20 cellular contexts compared by ENCODE assay signal in the genomic region with DNA sequence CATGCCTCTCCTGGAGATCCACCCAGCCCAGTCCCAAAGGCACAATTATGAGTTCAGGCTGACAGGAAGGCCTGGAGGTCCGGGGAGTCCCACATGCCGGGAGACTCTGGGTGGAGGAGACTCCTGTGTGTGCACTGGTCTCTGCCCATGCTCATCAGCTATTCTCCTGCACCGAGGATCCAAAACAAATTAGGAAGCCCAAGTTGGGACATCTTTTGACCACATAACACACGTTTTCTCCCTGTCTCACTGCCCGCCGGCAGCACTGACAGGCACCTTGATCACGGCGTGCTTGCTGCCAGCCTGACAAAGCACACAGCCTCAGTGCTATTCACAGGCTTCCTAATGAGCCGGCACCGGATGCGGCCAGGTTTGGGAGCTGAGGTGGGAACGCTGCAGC.
DNase-seq lines count a peak whose midpoint lies in the region; ATAC-seq and TF ChIP-seq lines count a peak whose summit lies in the region.
"Had no signal": no experiment of that assay in that cellular context is flagged by ENCODE, and none has a peak within 500 bp of the region (broad histone marks: within the 10 kb centered on the region; RNA-seq: fewer than 3 reads in every experiment).

No MANE protein-coding gene starts in this region.

- no peak overlapping the region for H3K27ac ChIP-seq in coronary artery
- no peak overlapping the region for H3K27ac ChIP-seq in gastrocnemius medialis
- H3K27ac ChIP-seq in GM23338 (ENCODE audit: low read depth) = no peak overlapping the region
- H3K27ac ChIP-seq: 22Rv1; A549; BLaER1 treated with 17β-estradiol and CSF1 and Interleukin-3, amounts not matched to agents 10 nM and 100 nM; C4-2B had no signal

- no peaks in the 10 kb centered on the region for H3K27me3 Mint-ChIP-seq in osteocyte (ENCODE audit: unreplicated experiment)
- H3K27me3 Mint-ChIP-seq in GM23338 (ENCODE audit: insufficient read depth, low read depth, poor library complexity) = no peaks in the 10 kb centered on the region
- H3K27me3 Mint-ChIP-seq: B cell; CD4-positive, alpha-beta T cell had no signal

- H3K27me3 ChIP-seq in gastrocnemius medialis = no peaks in the 10 kb centered on the region
- H3K27me3 ChIP-seq in GM23338 (ENCODE audit: insufficient read depth) = no peaks in the 10 kb centered on the region
- H3K27me3 ChIP-seq: BLaER1 treated with 17β-estradiol and CSF1 and Interleukin-3, amounts not matched to agents 10 nM and 100 nM had no signal

- H2AFZ ChIP-seq in GM23338 = no peak overlapping the region

- DNase-seq in coronary artery (ENCODE audit: low spot score) (peak; percentile 56), islet precursor cell (peak; percentile 42), left lobe of liver (ENCODE audit: low spot score) (peak; percentile 18), osteocyte (ENCODE audit: extremely low spot score, unreplicated experiment) (peak; percentile 68), gastrocnemius medialis (no peak), GM23338 (ENCODE audit: low spot score) (no peak), T-helper 2 cell (no peak)
- no peak for DNase-seq in stimulated activated effector memory CD8-positive, alpha-beta T cell treated with anti-CD3 and anti-CD28 coated beads, Interleukin-12 subunit alpha, Interleukin-12 subunit beta, amount 100 ng/mL, for 72 hours (ENCODE audit: low spot score in 2 of 2)
- DNase-seq: AML-193; Caco-2; Calu3; CD4-positive, alpha-beta T cell; CD8-positive, alpha-beta T cell; DMS79 treated with DMSO at 0.1 percent for 48 hours; GF-D8 had no signal

- no peak overlapping the region for H3K4me3 Mint-ChIP-seq in osteocyte (ENCODE audit: unreplicated experiment)
- no peak overlapping the region for H3K4me3 Mint-ChIP-seq in stimulated activated effector memory CD8-positive, alpha-beta T cell treated with anti-CD3 and anti-CD28 coated beads, Interleukin-12 subunit alpha, Interleukin-12 subunit beta, amount 100 ng/mL, for 72 hours
- no peak overlapping the region for H3K4me3 Mint-ChIP-seq in GM23338
- H3K4me3 Mint-ChIP-seq: B cell; CD4-positive, alpha-beta T cell; CD8-positive, alpha-beta T cell had no signal

- H3K9me3 Mint-ChIP-seq in osteocyte (ENCODE audit: unreplicated experiment) (peaks cover 53% of the 10 kb centered on the region), GM23338 (peaks cover 96% of the 10 kb centered on the region)
- H3K9me3 Mint-ChIP-seq in stimulated activated effector memory CD8-positive, alpha-beta T cell treated with anti-CD3 and anti-CD28 coated beads, Interleukin-12 subunit alpha, Interleukin-12 subunit beta, amount 100 ng/mL, for 72 hours = peaks cover 19% of the 10 kb centered on the region

- TF ChIP-seq POLR2A in gastrocnemius medialis (IDR thresholded peaks at IDR 0.05) = no peak

- ATAC-seq in left lobe of liver (no peak), gastrocnemius medialis (no peak), GM23338 (no peak)
- no peak for ATAC-seq in stimulated activated effector memory CD8-positive, alpha-beta T cell treated with anti-CD3 and anti-CD28 coated beads, Interleukin-12 subunit alpha, Interleukin-12 subunit beta, amount 100 ng/mL, for 72 hours
- ATAC-seq: CD8-positive, alpha-beta T cell had no signal

- H3K9me3 ChIP-seq in gastrocnemius medialis = no peaks in the 10 kb centered on the region
- H3K9me3 ChIP-seq: A549 had no signal

- no peaks in the 10 kb centered on the region for H3K4me1 Mint-ChIP-seq in osteocyte (ENCODE audit: unreplicated experiment)
- H3K4me1 Mint-ChIP-seq in stimulated activated effector memory CD8-positive, alpha-beta T cell treated with anti-CD3 and anti-CD28 coated beads, Interleukin-12 subunit alpha, Interleukin-12 subunit beta, amount 100 ng/mL, for 72 hours = no peaks in the 10 kb centered on the region
- no peaks in the 10 kb centered on the region for H3K4me1 Mint-ChIP-seq in GM23338
- H3K4me1 Mint-ChIP-seq: B cell had no signal

- no peak overlapping the region for H3K4me2 ChIP-seq in GM23338
- H3K4me2 ChIP-seq: A549; BLaER1 treated with 17β-estradiol and CSF1 and Interleukin-3, amounts not matched to agents 10 nM and 100 nM had no signal

- in situ Hi-C loops in gastrocnemius medialis (cut with MboI; ENCODE audit: low sequenced_read_pairs in 4 of 4) = no loop called here

- H3K27ac Mint-ChIP-seq in osteocyte (ENCODE audit: unreplicated experiment) (no peak overlapping the region), GM23338 (no peak overlapping the region)
- H3K27ac Mint-ChIP-seq in stimulated activated effector memory CD8-positive, alpha-beta T cell treated with anti-CD3 and anti-CD28 coated beads, Interleukin-12 subunit alpha, Interleukin-12 subunit beta, amount 100 ng/mL, for 72 hours = no peak overlapping the region
- H3K27ac Mint-ChIP-seq: B cell; CD4-positive, alpha-beta T cell; CD8-positive, alpha-beta T cell had no signal

- H3K36me3 Mint-ChIP-seq in osteocyte (ENCODE audit: unreplicated experiment) = no peaks in the 10 kb centered on the region
- H3K36me3 Mint-ChIP-seq in stimulated activated effector memory CD8-positive, alpha-beta T cell treated with anti-CD3 and anti-CD28 coated beads, Interleukin-12 subunit alpha, Interleukin-12 subunit beta, amount 100 ng/mL, for 72 hours = no peaks in the 10 kb centered on the region
- H3K36me3 Mint-ChIP-seq in GM23338 (ENCODE audit: low read depth) = peaks cover 51% of the 10 kb centered on the region
- H3K36me3 Mint-ChIP-seq: CD8-positive, alpha-beta T cell had no signal

- H3K4me1 ChIP-seq in gastrocnemius medialis (no peaks in the 10 kb centered on the region), GM23338 (ENCODE audit: insufficient read depth) (no peaks in the 10 kb centered on the region)
- H3K4me1 ChIP-seq: A549, Caco-2 had no signal

- H4K20me1 ChIP-seq in GM23338 (replicated peaks; ENCODE audit: insufficient read depth) = no peaks in the 10 kb centered on the region
- H4K20me1 ChIP-seq: BLaER1 treated with 17β-estradiol and CSF1 and Interleukin-3, amounts not matched to agents 10 nM and 100 nM had no signal

- intact Hi-C loops in gastrocnemius medialis (cut with DNase I; ENCODE audit: low total_unique reads) = no loop called here

- TF ChIP-seq CTCF in coronary artery (IDR thresholded peaks at IDR 0.05) (no peak), osteocyte (IDR thresholded peaks at IDR 0.05) (no peak), gastrocnemius medialis (IDR thresholded peaks at IDR 0.05 in 4 of 5, conservative IDR thresholded peaks at IDR 0.05 in 1 of 5) (no peak), GM23338 (conservative IDR thresholded peaks at IDR 0.05; ENCODE audit: low read depth in 2 of 2) (no peak)

- H3K9me2 ChIP-seq in GM23338 (ENCODE audit: insufficient read depth) = no peaks in the 10 kb centered on the region

- no peaks in the 10 kb centered on the region for H3K79me2 ChIP-seq in GM23338 (replicated peaks; ENCODE audit: insufficient read depth)

- no peaks in the 10 kb centered on the region for H3F3A ChIP-seq in GM23338 (replicated peaks; ENCODE audit: low read depth)

- H3K4me3 ChIP-seq in coronary artery = no peak overlapping the region
- no peak overlapping the region for H3K4me3 ChIP-seq in gastrocnemius medialis
- H3K4me3 ChIP-seq in GM23338 = no peak overlapping the region
- H3K4me3 ChIP-seq: A549; BLaER1 treated with 17β-estradiol and CSF1 and Interleukin-3, amounts not matched to agents 10 nM and 100 nM had no signal

- H3K36me3 ChIP-seq in gastrocnemius medialis = no peaks in the 10 kb centered on the region
- peaks cover 3% of the 10 kb centered on the region for H3K36me3 ChIP-seq in GM23338 (ENCODE audit: insufficient read depth)
- H3K36me3 ChIP-seq: BLaER1 treated with 17β-estradiol and CSF1 and Interleukin-3, amounts not matched to agents 10 nM and 100 nM had no signal

TF ChIP-seq in GM23338, 12 proteins besides CTCF, POLR2A, EP300 and RAD21 (continues in another document):
- TF ChIP-seq ZNF331 (CRISPR knock-in tag; IDR thresholded peaks at IDR 0.05; ENCODE audit: low read depth) = no peak
- TF ChIP-seq CREB1 (CRISPR knock-in tag; IDR thresholded peaks at IDR 0.05; ENCODE audit: low read depth) = no peak
- TF ChIP-seq ZNF114 (CRISPR knock-in tag; IDR thresholded peaks at IDR 0.05) = no peak
- TF ChIP-seq EZH2phosphoT487 (IDR thresholded peaks at IDR 0.05; ENCODE audit: unreplicated experiment) = no peak
- TF ChIP-seq, protein P1, sequence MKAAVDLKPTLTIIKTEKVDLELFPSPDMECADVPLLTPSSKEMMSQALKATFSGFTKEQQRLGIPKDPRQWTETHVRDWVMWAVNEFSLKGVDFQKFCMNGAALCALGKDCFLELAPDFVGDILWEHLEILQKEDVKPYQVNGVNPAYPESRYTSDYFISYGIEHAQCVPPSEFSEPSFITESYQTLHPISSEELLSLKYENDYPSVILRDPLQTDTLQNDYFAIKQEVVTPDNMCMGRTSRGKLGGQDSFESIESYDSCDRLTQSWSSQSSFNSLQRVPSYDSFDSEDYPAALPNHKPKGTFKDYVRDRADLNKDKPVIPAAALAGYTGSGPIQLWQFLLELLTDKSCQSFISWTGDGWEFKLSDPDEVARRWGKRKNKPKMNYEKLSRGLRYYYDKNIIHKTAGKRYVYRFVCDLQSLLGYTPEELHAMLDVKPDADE (IDR thresholded peaks at IDR 0.05) = no peak
- no peak for TF ChIP-seq STAT1 (IDR thresholded peaks at IDR 0.05; ENCODE audit: unreplicated experiment)
- TF ChIP-seq, protein P2, sequence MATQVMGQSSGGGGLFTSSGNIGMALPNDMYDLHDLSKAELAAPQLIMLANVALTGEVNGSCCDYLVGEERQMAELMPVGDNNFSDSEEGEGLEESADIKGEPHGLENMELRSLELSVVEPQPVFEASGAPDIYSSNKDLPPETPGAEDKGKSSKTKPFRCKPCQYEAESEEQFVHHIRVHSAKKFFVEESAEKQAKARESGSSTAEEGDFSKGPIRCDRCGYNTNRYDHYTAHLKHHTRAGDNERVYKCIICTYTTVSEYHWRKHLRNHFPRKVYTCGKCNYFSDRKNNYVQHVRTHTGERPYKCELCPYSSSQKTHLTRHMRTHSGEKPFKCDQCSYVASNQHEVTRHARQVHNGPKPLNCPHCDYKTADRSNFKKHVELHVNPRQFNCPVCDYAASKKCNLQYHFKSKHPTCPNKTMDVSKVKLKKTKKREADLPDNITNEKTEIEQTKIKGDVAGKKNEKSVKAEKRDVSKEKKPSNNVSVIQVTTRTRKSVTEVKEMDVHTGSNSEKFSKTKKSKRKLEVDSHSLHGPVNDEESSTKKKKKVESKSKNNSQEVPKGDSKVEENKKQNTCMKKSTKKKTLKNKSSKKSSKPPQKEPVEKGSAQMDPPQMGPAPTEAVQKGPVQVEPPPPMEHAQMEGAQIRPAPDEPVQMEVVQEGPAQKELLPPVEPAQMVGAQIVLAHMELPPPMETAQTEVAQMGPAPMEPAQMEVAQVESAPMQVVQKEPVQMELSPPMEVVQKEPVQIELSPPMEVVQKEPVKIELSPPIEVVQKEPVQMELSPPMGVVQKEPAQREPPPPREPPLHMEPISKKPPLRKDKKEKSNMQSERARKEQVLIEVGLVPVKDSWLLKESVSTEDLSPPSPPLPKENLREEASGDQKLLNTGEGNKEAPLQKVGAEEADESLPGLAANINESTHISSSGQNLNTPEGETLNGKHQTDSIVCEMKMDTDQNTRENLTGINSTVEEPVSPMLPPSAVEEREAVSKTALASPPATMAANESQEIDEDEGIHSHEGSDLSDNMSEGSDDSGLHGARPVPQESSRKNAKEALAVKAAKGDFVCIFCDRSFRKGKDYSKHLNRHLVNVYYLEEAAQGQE (IDR thresholded peaks at IDR 0.05; ENCODE audit: unreplicated experiment) = no peak
- no peak for TF ChIP-seq EZH2 (IDR thresholded peaks at IDR 0.05; ENCODE audit: low read depth, unreplicated experiment)

Comparison
In these comparisons a context has a peak if more than half of its experiments do, and no peak if none do; other contexts are left out.
1. DNase-seq: peak in coronary artery (single experiment), islet precursor cell (single experiment), left lobe of liver (single experiment) and osteocyte (single experiment); none in gastrocnemius medialis (0 of 2), stimulated activated effector memory CD8-positive, alpha-beta T cell treated with anti-CD3 and anti-CD28 coated beads, Interleukin-12 subunit alpha, Interleukin-12 subunit beta, amount 100 ng/mL, for 72 hours (0 of 2), GM23338 (single experiment) and T-helper 2 cell (0 of 5).